Comparison of ENCODE assay signal across 35 cellular contexts in the genomic region with DNA sequence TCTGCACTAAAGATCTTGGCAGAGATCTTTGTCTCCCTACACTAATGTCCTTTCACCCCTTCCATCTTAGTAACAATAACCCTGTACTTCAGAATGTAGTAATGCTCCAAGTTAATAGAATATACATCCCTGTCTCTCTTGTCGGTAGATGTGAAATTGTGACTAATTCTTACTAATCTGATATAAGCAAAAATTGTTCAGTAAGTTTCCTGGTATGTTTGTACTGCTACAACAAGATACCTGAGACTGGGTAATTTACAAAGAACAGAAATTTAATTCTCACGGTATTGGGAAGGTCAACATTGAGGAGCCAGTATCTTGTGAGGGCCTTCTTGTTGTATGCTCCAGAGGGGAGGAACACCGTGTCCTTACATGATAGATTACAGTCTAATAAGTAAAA.
DNase-seq lines count a peak whose midpoint lies in the region; ATAC-seq, FAIRE-seq and TF ChIP-seq lines count a peak whose summit lies in the region.
"Had no signal": no experiment of that assay in that cellular context is flagged by ENCODE, and none has a peak within 500 bp of the region (broad histone marks: within the 10 kb centered on the region; RNA-seq: fewer than 3 reads in every experiment).

No MANE protein-coding gene starts in this region.

- H3K9me3 ChIP-seq in PC-3 (ENCODE audit: low read length), result no peaks in the 10 kb centered on the region
- no peaks in the 10 kb centered on the region for H3K9me3 ChIP-seq in RWPE2 (ENCODE audit: severe bottlenecking)
- H3K9me3 ChIP-seq: A549; BE2C; BLaER1; BLaER1 treated with 17β-estradiol and CSF1 and Interleukin-3, amounts not matched to agents 10 nM and 100 nM; Caco-2 had no signal

- no peaks in the 10 kb centered on the region for H3K27me3 Mint-ChIP-seq in effector memory CD8-positive, alpha-beta T cell
- H3K27me3 Mint-ChIP-seq: B cell; CD4-positive, alpha-beta memory T cell; CD4-positive, alpha-beta T cell; CD4-positive, CD25-positive, alpha-beta regulatory T cell; CD8-positive, alpha-beta memory T cell had no signal

- no peak overlapping the region for H3K9ac ChIP-seq in PC-3 (ENCODE audit: low read length)
- H3K9ac ChIP-seq: BLaER1; BLaER1 treated with 17β-estradiol and CSF1 and Interleukin-3, amounts not matched to agents 10 nM and 100 nM had no signal

- ATAC-seq in PC-3 (peak; percentile 33; the same call in 1 of the 2 replicates), RWPE2 (ENCODE audit: low read depth) (peak; percentile 39; the same call in 1 of the 3 replicates)
- ATAC-seq in effector memory CD8-positive, alpha-beta T cell (replicated peaks), result no peak
- ATAC-seq: A549; CD8-positive, alpha-beta T cell had no signal

- no peak overlapping the region for H2AFZ ChIP-seq in PC-3 (ENCODE audit: low read length)

- intact Hi-C loops in PC-3 (cut with micrococcal nuclease), result no loop called here

- H3K4me3 ChIP-seq in PC-3 (ENCODE audit: low read length) (no peak overlapping the region), RWPE2 (ENCODE audit: severe bottlenecking) (no peak overlapping the region), bronchial epithelial cell (ENCODE audit: low read depth, low read length) (no peak overlapping the region), epithelial cell of esophagus (ENCODE audit: low read length) (no peak overlapping the region)
- H3K4me3 ChIP-seq: A549; BLaER1; BLaER1 treated with 17β-estradiol and CSF1 and Interleukin-3, amounts not matched to agents 10 nM and 100 nM had no signal

- no peak overlapping the region for H3K27ac Mint-ChIP-seq in effector memory CD8-positive, alpha-beta T cell
- H3K27ac Mint-ChIP-seq: B cell; CD14-positive monocyte; CD4-positive, alpha-beta memory T cell; CD4-positive, alpha-beta T cell; CD4-positive, CD25-positive, alpha-beta regulatory T cell; CD8-positive, alpha-beta memory T cell; CD8-positive, alpha-beta T cell had no signal

- H3F3A ChIP-seq in PC-3 (ENCODE audit: low read length, unreplicated experiment), result no peaks in the 10 kb centered on the region

- no peaks in the 10 kb centered on the region for H3K36me3 ChIP-seq in PC-3 (ENCODE audit: low read depth, low read length)
- no peaks in the 10 kb centered on the region for H3K36me3 ChIP-seq in RWPE2 (ENCODE audit: low read depth)
- H3K36me3 ChIP-seq in bronchial epithelial cell (ENCODE audit: control insufficient read depth, insufficient read depth, low read length), result no peaks in the 10 kb centered on the region
- H3K36me3 ChIP-seq: BE2C; BLaER1; BLaER1 treated with 17β-estradiol and CSF1 and Interleukin-3, amounts not matched to agents 10 nM and 100 nM had no signal

- peaks cover 3% of the 10 kb centered on the region for H3K36me3 Mint-ChIP-seq in effector memory CD8-positive, alpha-beta T cell (ENCODE audit: insufficient read depth)
- H3K36me3 Mint-ChIP-seq: CD14-positive monocyte; CD4-positive, alpha-beta memory T cell; CD4-positive, CD25-positive, alpha-beta regulatory T cell; CD8-positive, alpha-beta memory T cell; CD8-positive, alpha-beta T cell had no signal

- no peaks in the 10 kb centered on the region for H3K79me2 ChIP-seq in PC-3 (ENCODE audit: low read length)

- peaks cover 9 to 15% of the 10 kb centered on the region in 2 donors for H3K9me3 Mint-ChIP-seq in effector memory CD8-positive, alpha-beta T cell

- no peak overlapping the region for H3K4me3 Mint-ChIP-seq in effector memory CD8-positive, alpha-beta T cell
- H3K4me3 Mint-ChIP-seq: B cell; CD14-positive monocyte; CD4-positive, alpha-beta memory T cell; CD4-positive, alpha-beta T cell; CD4-positive, CD25-positive, alpha-beta regulatory T cell; CD8-positive, alpha-beta memory T cell; CD8-positive, alpha-beta T cell had no signal

- H3K9me2 ChIP-seq in PC-3 (replicated peaks; ENCODE audit: low read length), result no peaks in the 10 kb centered on the region

- no peaks in the 10 kb centered on the region for H3K4me1 Mint-ChIP-seq in effector memory CD8-positive, alpha-beta T cell (ENCODE audit: low read depth in 2 of 2)
- H3K4me1 Mint-ChIP-seq: B cell; CD14-positive monocyte; CD4-positive, alpha-beta memory T cell; CD4-positive, CD25-positive, alpha-beta regulatory T cell; CD8-positive, alpha-beta memory T cell had no signal

- POLR2A ChIA-PET in PC-3 (lab: Charles Lee; ENCODE audit: unreplicated experiment), result no interaction called here

- DNase-seq in PC-3 (peak; percentile 52), RWPE2 (ENCODE audit: low spot score) (no peak), bronchial epithelial cell (ENCODE audit: low read depth) (peak; percentile 70), epithelial cell of esophagus (ENCODE audit: low read depth) (peak; percentile 38), DMS53 (lab: John Stamatoyannopoulos, UW) (no peak), DMS114 treated with DMSO at 0.1 percent for 48 hours (lab: John Stamatoyannopoulos, UW; ENCODE audit: unreplicated experiment) (no peak), inferior parietal cortex (ENCODE audit: extremely low spot score) (no peak)
- DNase-seq in effector memory CD8-positive, alpha-beta T cell, result no peak
- DNase-seq: 8988T; ACHN; AML-193; BE2C; C1 segment of cervical spinal cord; Caco-2; Calu3; CD4-positive, alpha-beta memory T cell; CD4-positive, alpha-beta T cell; CD4-positive, CD25-positive, alpha-beta regulatory T cell; CD8-positive, alpha-beta memory T cell; CD8-positive, alpha-beta T cell; COR-L47; DMS 273 treated with DMSO at 0.1 percent for 48 hours; DMS153; DMS79; DMS79 treated with DMSO at 0.1 percent for 48 hours; DND-41; EL had no signal

- no peak for TF ChIP-seq CTCF in PC-3 (conservative IDR thresholded peaks at IDR 0.05; ENCODE audit: low read depth, low read length)
- TF ChIP-seq CTCF in RWPE2 (IDR thresholded peaks at IDR 0.05; ENCODE audit: poor library complexity, severe bottlenecking), result no peak
- TF ChIP-seq CTCF in bronchial epithelial cell (IDR thresholded peaks at IDR 0.05; ENCODE audit: insufficient read depth, low read length, severe bottlenecking), result no peak
- no peak for TF ChIP-seq CTCF in epithelial cell of esophagus (IDR thresholded peaks at IDR 0.05; ENCODE audit: insufficient read depth, low read depth, low read length, missing control alignments)

- no peak overlapping the region for H3K4me2 ChIP-seq in PC-3 (ENCODE audit: low read length)
- H3K4me2 ChIP-seq: A549; BLaER1; BLaER1 treated with 17β-estradiol and CSF1 and Interleukin-3, amounts not matched to agents 10 nM and 100 nM had no signal

- H3K4me1 ChIP-seq in PC-3 (ENCODE audit: insufficient read depth, low read length) (peaks cover 16% of the 10 kb centered on the region), RWPE2 (ENCODE audit: insufficient read depth, poor library complexity, severe bottlenecking) (peaks cover 17% of the 10 kb centered on the region)
- H3K4me1 ChIP-seq: A549; BE2C; BLaER1; BLaER1 treated with 17β-estradiol and CSF1 and Interleukin-3, amounts not matched to agents 10 nM and 100 nM; Caco-2 had no signal

- H3K27me3 ChIP-seq in PC-3 (ENCODE audit: low read length), result no peaks in the 10 kb centered on the region
- no peaks in the 10 kb centered on the region for H3K27me3 ChIP-seq in RWPE2 (ENCODE audit: insufficient read depth, poor library complexity, severe bottlenecking)
- no peaks in the 10 kb centered on the region for H3K27me3 ChIP-seq in bronchial epithelial cell (ENCODE audit: control insufficient read depth, insufficient read depth, low read length)
- H3K27me3 ChIP-seq: BE2C; BLaER1; BLaER1 treated with 17β-estradiol and CSF1 and Interleukin-3, amounts not matched to agents 10 nM and 100 nM had no signal

- H3K27ac ChIP-seq in PC-3 (ENCODE audit: low read length) (peak overlapping the region; percentile 33), RWPE2 (ENCODE audit: poor library complexity, severe bottlenecking) (no peak overlapping the region)
- H3K27ac ChIP-seq: 22Rv1; A549; BLaER1; BLaER1 treated with 17β-estradiol and CSF1 and Interleukin-3, amounts not matched to agents 10 nM and 100 nM; C4-2B had no signal

- CTCF ChIA-PET in PC-3 (lab: Charles Lee), result no interaction called here

- no peak for FAIRE-seq in bronchial epithelial cell (lab: Jason Lieb, UNC)
- FAIRE-seq: A549, D721Med had no signal

- no peaks in the 10 kb centered on the region for H4K20me1 ChIP-seq in PC-3 (ENCODE audit: low read length)
- H4K20me1 ChIP-seq: BLaER1; BLaER1 treated with 17β-estradiol and CSF1 and Interleukin-3, amounts not matched to agents 10 nM and 100 nM had no signal

- BruUV-seq in PC-3 (replicated peaks; lab: Mats Ljungman, UMichigan), result no TSS peak

Comparison
In these comparisons a context has a peak if more than half of its experiments do, and no peak if none do; other contexts are left out.
1. DNase-seq: peak in PC-3 (single experiment), bronchial epithelial cell (single experiment) and epithelial cell of esophagus (single experiment); none in RWPE2 (single experiment), DMS53 (single experiment), DMS114 treated with DMSO at 0.1 percent for 48 hours (single experiment), inferior parietal cortex (single experiment) and effector memory CD8-positive, alpha-beta T cell (0 of 3).